1 cellular context compared by ENCODE assay signal in the genomic region with DNA sequence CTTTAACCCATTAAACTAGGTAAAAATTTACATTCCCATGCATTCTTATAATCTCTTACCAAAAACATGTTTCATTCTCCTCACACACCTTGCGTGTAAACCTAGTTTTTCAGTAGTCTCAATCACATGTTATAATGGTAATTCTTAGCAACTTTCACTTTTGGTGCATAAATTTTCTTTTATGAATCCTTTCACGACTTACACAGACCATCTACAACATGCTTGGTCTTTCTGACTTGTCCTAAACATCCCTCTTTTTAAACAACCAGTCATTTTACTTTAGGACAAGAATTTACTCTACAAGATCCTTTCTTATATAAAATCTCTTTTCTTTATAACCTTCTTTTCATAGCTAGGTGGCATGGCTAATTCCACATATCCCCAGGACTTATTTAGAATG.
TF ChIP-seq lines count a peak whose summit lies in the region.

No MANE protein-coding gene starts in this region.

TF ChIP-seq in GM23338, 12 proteins besides CTCF, POLR2A, EP300 and RAD21:
- TF ChIP-seq CREB1 (CRISPR knock-in tag; IDR thresholded peaks at IDR 0.05; ENCODE audit: low read depth) (no peak), EZH2phosphoT487 (IDR thresholded peaks at IDR 0.05; ENCODE audit: unreplicated experiment) (no peak), EZH2 (IDR thresholded peaks at IDR 0.05; ENCODE audit: low read depth, unreplicated experiment) (no peak), JUNB (IDR thresholded peaks at IDR 0.05; ENCODE audit: unreplicated experiment) (no peak), ZNF331 (CRISPR knock-in tag; IDR thresholded peaks at IDR 0.05; ENCODE audit: low read depth) (no peak), POLR2AphosphoS5 (IDR thresholded peaks at IDR 0.05; ENCODE audit: low read depth) (no peak), STAT1 (IDR thresholded peaks at IDR 0.05; ENCODE audit: unreplicated experiment) (no peak), ZNF114 (CRISPR knock-in tag; IDR thresholded peaks at IDR 0.05) (no peak), NANOG (IDR thresholded peaks at IDR 0.05; ENCODE audit: borderline replicate concordance) (no peak)
- TF ChIP-seq, protein P1, sequence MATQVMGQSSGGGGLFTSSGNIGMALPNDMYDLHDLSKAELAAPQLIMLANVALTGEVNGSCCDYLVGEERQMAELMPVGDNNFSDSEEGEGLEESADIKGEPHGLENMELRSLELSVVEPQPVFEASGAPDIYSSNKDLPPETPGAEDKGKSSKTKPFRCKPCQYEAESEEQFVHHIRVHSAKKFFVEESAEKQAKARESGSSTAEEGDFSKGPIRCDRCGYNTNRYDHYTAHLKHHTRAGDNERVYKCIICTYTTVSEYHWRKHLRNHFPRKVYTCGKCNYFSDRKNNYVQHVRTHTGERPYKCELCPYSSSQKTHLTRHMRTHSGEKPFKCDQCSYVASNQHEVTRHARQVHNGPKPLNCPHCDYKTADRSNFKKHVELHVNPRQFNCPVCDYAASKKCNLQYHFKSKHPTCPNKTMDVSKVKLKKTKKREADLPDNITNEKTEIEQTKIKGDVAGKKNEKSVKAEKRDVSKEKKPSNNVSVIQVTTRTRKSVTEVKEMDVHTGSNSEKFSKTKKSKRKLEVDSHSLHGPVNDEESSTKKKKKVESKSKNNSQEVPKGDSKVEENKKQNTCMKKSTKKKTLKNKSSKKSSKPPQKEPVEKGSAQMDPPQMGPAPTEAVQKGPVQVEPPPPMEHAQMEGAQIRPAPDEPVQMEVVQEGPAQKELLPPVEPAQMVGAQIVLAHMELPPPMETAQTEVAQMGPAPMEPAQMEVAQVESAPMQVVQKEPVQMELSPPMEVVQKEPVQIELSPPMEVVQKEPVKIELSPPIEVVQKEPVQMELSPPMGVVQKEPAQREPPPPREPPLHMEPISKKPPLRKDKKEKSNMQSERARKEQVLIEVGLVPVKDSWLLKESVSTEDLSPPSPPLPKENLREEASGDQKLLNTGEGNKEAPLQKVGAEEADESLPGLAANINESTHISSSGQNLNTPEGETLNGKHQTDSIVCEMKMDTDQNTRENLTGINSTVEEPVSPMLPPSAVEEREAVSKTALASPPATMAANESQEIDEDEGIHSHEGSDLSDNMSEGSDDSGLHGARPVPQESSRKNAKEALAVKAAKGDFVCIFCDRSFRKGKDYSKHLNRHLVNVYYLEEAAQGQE (IDR thresholded peaks at IDR 0.05; ENCODE audit: unreplicated experiment) = no peak
- TF ChIP-seq, protein P2, sequence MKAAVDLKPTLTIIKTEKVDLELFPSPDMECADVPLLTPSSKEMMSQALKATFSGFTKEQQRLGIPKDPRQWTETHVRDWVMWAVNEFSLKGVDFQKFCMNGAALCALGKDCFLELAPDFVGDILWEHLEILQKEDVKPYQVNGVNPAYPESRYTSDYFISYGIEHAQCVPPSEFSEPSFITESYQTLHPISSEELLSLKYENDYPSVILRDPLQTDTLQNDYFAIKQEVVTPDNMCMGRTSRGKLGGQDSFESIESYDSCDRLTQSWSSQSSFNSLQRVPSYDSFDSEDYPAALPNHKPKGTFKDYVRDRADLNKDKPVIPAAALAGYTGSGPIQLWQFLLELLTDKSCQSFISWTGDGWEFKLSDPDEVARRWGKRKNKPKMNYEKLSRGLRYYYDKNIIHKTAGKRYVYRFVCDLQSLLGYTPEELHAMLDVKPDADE (IDR thresholded peaks at IDR 0.05) = no peak
- TF ChIP-seq, protein P3, sequence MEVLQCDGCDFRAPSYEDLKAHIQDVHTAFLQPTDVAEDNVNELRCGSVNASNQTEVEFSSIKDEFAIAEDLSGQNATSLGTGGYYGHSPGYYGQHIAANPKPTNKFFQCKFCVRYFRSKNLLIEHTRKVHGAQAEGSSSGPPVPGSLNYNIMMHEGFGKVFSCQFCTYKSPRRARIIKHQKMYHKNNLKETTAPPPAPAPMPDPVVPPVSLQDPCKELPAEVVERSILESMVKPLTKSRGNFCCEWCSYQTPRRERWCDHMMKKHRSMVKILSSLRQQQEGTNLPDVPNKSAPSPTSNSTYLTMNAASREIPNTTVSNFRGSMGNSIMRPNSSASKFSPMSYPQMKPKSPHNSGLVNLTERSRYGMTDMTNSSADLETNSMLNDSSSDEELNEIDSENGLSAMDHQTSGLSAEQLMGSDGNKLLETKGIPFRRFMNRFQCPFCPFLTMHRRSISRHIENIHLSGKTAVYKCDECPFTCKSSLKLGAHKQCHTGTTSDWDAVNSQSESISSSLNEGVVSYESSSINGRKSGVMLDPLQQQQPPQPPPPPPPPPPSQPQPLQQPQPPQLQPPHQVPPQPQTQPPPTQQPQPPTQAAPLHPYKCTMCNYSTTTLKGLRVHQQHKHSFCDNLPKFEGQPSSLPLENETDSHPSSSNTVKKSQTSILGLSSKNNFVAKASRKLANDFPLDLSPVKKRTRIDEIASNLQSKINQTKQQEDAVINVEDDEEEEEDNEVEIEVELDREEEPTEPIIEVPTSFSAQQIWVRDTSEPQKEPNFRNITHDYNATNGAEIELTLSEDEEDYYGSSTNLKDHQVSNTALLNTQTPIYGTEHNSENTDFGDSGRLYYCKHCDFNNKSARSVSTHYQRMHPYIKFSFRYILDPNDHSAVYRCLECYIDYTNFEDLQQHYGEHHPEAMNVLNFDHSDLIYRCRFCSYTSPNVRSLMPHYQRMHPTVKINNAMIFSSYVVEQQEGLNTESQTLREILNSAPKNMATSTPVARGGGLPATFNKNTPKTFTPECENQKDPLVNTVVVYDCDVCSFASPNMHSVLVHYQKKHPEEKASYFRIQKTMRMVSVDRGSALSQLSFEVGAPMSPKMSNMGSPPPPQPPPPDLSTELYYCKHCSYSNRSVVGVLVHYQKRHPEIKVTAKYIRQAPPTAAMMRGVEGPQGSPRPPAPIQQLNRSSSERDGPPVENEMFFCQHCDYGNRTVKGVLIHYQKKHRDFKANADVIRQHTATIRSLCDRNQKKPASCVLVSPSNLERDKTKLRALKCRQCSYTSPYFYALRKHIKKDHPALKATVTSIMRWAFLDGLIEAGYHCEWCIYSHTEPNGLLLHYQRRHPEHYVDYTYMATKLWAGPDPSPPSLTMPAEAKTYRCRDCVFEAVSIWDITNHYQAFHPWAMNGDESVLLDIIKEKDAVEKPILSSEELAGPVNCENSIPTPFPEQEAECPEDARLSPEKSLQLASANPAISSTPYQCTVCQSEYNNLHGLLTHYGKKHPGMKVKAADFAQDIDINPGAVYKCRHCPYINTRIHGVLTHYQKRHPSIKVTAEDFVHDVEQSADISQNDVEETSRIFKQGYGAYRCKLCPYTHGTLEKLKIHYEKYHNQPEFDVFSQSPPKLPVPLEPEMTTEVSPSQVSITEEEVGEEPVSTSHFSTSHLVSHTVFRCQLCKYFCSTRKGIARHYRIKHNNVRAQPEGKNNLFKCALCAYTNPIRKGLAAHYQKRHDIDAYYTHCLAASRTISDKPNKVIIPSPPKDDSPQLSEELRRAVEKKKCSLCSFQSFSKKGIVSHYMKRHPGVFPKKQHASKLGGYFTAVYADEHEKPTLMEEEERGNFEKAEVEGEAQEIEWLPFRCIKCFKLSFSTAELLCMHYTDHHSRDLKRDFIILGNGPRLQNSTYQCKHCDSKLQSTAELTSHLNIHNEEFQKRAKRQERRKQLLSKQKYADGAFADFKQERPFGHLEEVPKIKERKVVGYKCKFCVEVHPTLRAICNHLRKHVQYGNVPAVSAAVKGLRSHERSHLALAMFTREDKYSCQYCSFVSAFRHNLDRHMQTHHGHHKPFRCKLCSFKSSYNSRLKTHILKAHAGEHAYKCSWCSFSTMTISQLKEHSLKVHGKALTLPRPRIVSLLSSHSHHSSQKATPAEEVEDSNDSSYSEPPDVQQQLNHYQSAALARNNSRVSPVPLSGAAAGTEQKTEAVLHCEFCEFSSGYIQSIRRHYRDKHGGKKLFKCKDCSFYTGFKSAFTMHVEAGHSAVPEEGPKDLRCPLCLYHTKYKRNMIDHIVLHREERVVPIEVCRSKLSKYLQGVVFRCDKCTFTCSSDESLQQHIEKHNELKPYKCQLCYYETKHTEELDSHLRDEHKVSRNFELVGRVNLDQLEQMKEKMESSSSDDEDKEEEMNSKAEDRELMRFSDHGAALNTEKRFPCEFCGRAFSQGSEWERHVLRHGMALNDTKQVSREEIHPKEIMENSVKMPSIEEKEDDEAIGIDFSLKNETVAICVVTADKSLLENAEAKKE (CRISPR knock-in tag; IDR thresholded peaks at IDR 0.05) = no peak
